In genomic region chr18:48868468-48869466, GRCh38 we compare ENCODE assay signal across 9 cellular contexts.
DNase-seq lines count a peak whose midpoint lies in the region; ATAC-seq and TF ChIP-seq lines count a peak whose summit lies in the region.
"Had no signal": no experiment of that assay in that cellular context is flagged by ENCODE, and none has a peak within 500 bp of the region (broad histone marks: within the 10 kb centered on the region; RNA-seq: fewer than 3 reads in every experiment).

No MANE protein-coding gene starts in this region.

- peak overlapping the region; percentile 93 to 97 for H3K27ac Mint-ChIP-seq in effector memory CD8-positive, alpha-beta T cell

- no peaks in the 10 kb centered on the region for H3K9me3 Mint-ChIP-seq in effector memory CD8-positive, alpha-beta T cell

- no TSS peak for BruUV-seq in PC-3 (replicated peaks; lab: Mats Ljungman, UMichigan)

- H3K9me3 ChIP-seq in PC-3 (ENCODE audit: low read length) = no peaks in the 10 kb centered on the region
- H3K9me3 ChIP-seq: neutrophil had no signal

- H3F3A ChIP-seq in PC-3 (ENCODE audit: low read length, unreplicated experiment) = no peaks in the 10 kb centered on the region

- H3K27me3 ChIP-seq in PC-3 (ENCODE audit: low read length) = no peaks in the 10 kb centered on the region
- H3K27me3 ChIP-seq: neutrophil had no signal

- POLR2A ChIA-PET in PC-3 (lab: Charles Lee; ENCODE audit: unreplicated experiment) = interaction anchor here (0.6 kb wide), 1 partner anchor 1843 kb away, joined by 3 read pairs; no protein-coding TSS in a partner anchor

- no peak overlapping the region for H3K4me2 ChIP-seq in PC-3 (ENCODE audit: low read length)

- H3K9me2 ChIP-seq in PC-3 (replicated peaks; ENCODE audit: low read length) = no peaks in the 10 kb centered on the region

- DNase-seq in activated CD4-positive, alpha-beta T cell treated with anti-CD3 and anti-CD28 coated beads for 24 hours (ENCODE audit: low read depth in 2 of 2) = peak; percentile 31 to 40
- no peak for DNase-seq in activated CD4-positive, alpha-beta T cell treated with anti-CD3 and anti-CD28 coated beads, Interleukin-2, amount 50 U/mL, for 4 hours
- DNase-seq in PC-3 (peak; percentile 10), NCI-H345 treated with DMSO at 0.1 percent for 48 hours (lab: John Stamatoyannopoulos, UW; ENCODE audit: unreplicated experiment) (no peak), cortex of kidney (lab: John Stamatoyannopoulos, UW) (no peak)
- peak; percentile 58 to 63 (median 60) for DNase-seq in effector memory CD8-positive, alpha-beta T cell
- peak; percentile 40 to 59 for DNase-seq in stimulated activated CD4-positive, alpha-beta T cell treated with anti-CD3 and anti-CD28 coated beads, Interleukin-4, amount 100 ng/mL, for 48 hours (ENCODE audit: low read depth in 2 of 2)

- H3K4me3 Mint-ChIP-seq in effector memory CD8-positive, alpha-beta T cell = peak overlapping the region; percentile 66 to 82

- H3K4me1 ChIP-seq in PC-3 (ENCODE audit: insufficient read depth, low read length) = peaks cover 10% of the 10 kb centered on the region

- CTCF ChIA-PET in PC-3 (lab: Charles Lee) = no interaction called here

- no peak overlapping the region for H3K27ac ChIP-seq in PC-3 (ENCODE audit: low read length)
- H3K27ac ChIP-seq: neutrophil had no signal

- ATAC-seq in HG02885 (IDR thresholded peaks at IDR 0.05; ENCODE audit: poor library complexity, unreplicated experiment) = peak; percentile 91
- ATAC-seq in PC-3 = peak; percentile 44
- ATAC-seq in effector memory CD8-positive, alpha-beta T cell (replicated peaks) = peak; percentile 85

- TF ChIP-seq CTCF in PC-3 (conservative IDR thresholded peaks at IDR 0.05; ENCODE audit: low read depth, low read length) = no peak

- H3K79me2 ChIP-seq in PC-3 (ENCODE audit: low read length) = no peaks in the 10 kb centered on the region

- no peaks in the 10 kb centered on the region for H4K20me1 ChIP-seq in PC-3 (ENCODE audit: low read length)

- H3K36me3 ChIP-seq in PC-3 (ENCODE audit: low read depth, low read length) = no peaks in the 10 kb centered on the region
- H3K36me3 ChIP-seq: neutrophil had no signal

- H3K36me3 Mint-ChIP-seq in effector memory CD8-positive, alpha-beta T cell (ENCODE audit: insufficient read depth) = peaks cover 9% of the 10 kb centered on the region

- H3K9ac ChIP-seq in PC-3 (ENCODE audit: low read length) = no peak overlapping the region

- no peak overlapping the region for H3K4me3 ChIP-seq in PC-3 (ENCODE audit: low read length)

- H3K27me3 Mint-ChIP-seq in effector memory CD8-positive, alpha-beta T cell = no peaks in the 10 kb centered on the region

- H2AFZ ChIP-seq in PC-3 (ENCODE audit: low read length) = no peak overlapping the region

- intact Hi-C loops in PC-3 (cut with micrococcal nuclease) = no loop called here

- peaks cover 33 to 45% of the 10 kb centered on the region in 2 donors for H3K4me1 Mint-ChIP-seq in effector memory CD8-positive, alpha-beta T cell (ENCODE audit: low read depth in 2 of 2)

Comparison
In these comparisons a context has a peak if more than half of its experiments do, and no peak if none do; other contexts are left out.
1. DNase-seq: peak in activated CD4-positive, alpha-beta T cell treated with anti-CD3 and anti-CD28 coated beads for 24 hours (2 of 2), PC-3 (single experiment), effector memory CD8-positive, alpha-beta T cell (3 of 3) and stimulated activated CD4-positive, alpha-beta T cell treated with anti-CD3 and anti-CD28 coated beads, Interleukin-4, amount 100 ng/mL, for 48 hours (2 of 2); none in activated CD4-positive, alpha-beta T cell treated with anti-CD3 and anti-CD28 coated beads, Interleukin-2, amount 50 U/mL, for 4 hours (0 of 2), NCI-H345 treated with DMSO at 0.1 percent for 48 hours (single experiment) and cortex of kidney (single experiment).
2. Peak in every context shown above with its lines, with median percentiles within 50 percentile points of each other: ATAC-seq.